13 cellular contexts compared by ENCODE assay signal in genomic region chr1:89938171-89939055, GRCh38. TPM values are rescaled to one million over a fixed set of nuclear protein-coding genes. Genes with fewer than 3 reads are reported as not detected.
DNase-seq lines count a peak whose midpoint lies in the region; ATAC-seq and TF ChIP-seq lines count a peak whose summit lies in the region.
"Had no signal": no experiment of that assay in that cellular context is flagged by ENCODE, and none has a peak within 500 bp of the region (broad histone marks: within the 10 kb centered on the region; RNA-seq: fewer than 3 reads in every experiment).

No MANE protein-coding gene starts in this region.

- peak; percentile 48 for DNase-seq in ACHN
- DNase-seq in LHCN-M2 (ENCODE audit: low read depth), result peak; percentile 51
- no peak for DNase-seq in caudate nucleus (lab: John Stamatoyannopoulos, UW)
- no peak for DNase-seq in left lung
- DNase-seq in activated CD4-positive, alpha-beta T cell treated with anti-CD3 and anti-CD28 coated beads for 4 hours, result no peak
- no peak for DNase-seq in germinal center (ENCODE audit: low spot score)
- no peak for DNase-seq in activated T-cell treated with anti-CD3 and anti-CD28 coated beads, Interleukin-2, amount 50 U/mL, for 1 hour
- DNase-seq in MM.1S, result no peak
- DNase-seq: activated CD8-positive, alpha-beta memory T cell treated with anti-CD3 and anti-CD28 coated beads, Interleukin-2, amount 50 U/mL, for 4 hours; NCI-H2081 treated with DMSO at 0.1 percent for 48 hours; testis had no signal

- no peaks in the 10 kb centered on the region for H3F3A ChIP-seq in MM.1S (ENCODE audit: insufficient read depth, low read length)

- no peaks in the 10 kb centered on the region for H4K20me1 ChIP-seq in MM.1S (ENCODE audit: insufficient read depth, low read length)

- H3K4me2 ChIP-seq in MM.1S (ENCODE audit: low read depth, low read length), result no peak overlapping the region
- H3K4me2 ChIP-seq: BLaER1 had no signal

- TF ChIP-seq CTCF in left lung (IDR thresholded peaks at IDR 0.05) (no peak), MM.1S (IDR thresholded peaks at IDR 0.05; ENCODE audit: low read length) (no peak)

- no peaks in the 10 kb centered on the region for H3K9me3 ChIP-seq in left lung
- no peaks in the 10 kb centered on the region for H3K9me3 ChIP-seq in MM.1S (replicated peaks; ENCODE audit: insufficient read depth, low read length)
- H3K9me3 ChIP-seq: BLaER1, testis had no signal

- peak overlapping the region; percentile 88 for H3K27ac ChIP-seq in caudate nucleus (ENCODE audit: low read depth, low read length)
- no peak overlapping the region for H3K27ac ChIP-seq in left lung
- H3K27ac ChIP-seq in MM.1S (ENCODE audit: low read length), result no peak overlapping the region
- H3K27ac ChIP-seq: BLaER1 had no signal

- H3K36me3 ChIP-seq in left lung, result peaks cover 0 to 21% of the 10 kb centered on the region in 2 donors
- no peaks in the 10 kb centered on the region for H3K36me3 ChIP-seq in MM.1S (replicated peaks; ENCODE audit: insufficient read depth, low read length)

- peak; percentile 61 for ATAC-seq in left lung

- H2AFZ ChIP-seq in MM.1S (ENCODE audit: low read length), result no peak overlapping the region

- H3K9me2 ChIP-seq in MM.1S (replicated peaks; ENCODE audit: insufficient read depth, low read length), result no peaks in the 10 kb centered on the region

- no peaks in the 10 kb centered on the region for H3K79me2 ChIP-seq in MM.1S (ENCODE audit: low read length)

- H3K4me3 ChIP-seq in left lung (no peak overlapping the region), MM.1S (ENCODE audit: low read length) (no peak overlapping the region)
- H3K4me3 ChIP-seq: BLaER1, lung, testis had no signal

- in situ Hi-C loops in ACHN (cut with HindIII; ENCODE audit: low pct_ligation_motif_present, low pct_unique_long_range_greater_than_20kb, low sequenced_read_pairs), result no loop called here

- intact Hi-C loops in left lung (cut with DNase I), result no loop called here

- H3K4me1 ChIP-seq in left lung (peaks cover 0 to 3% of the 10 kb centered on the region in 2 donors), MM.1S (ENCODE audit: low read length) (no peaks in the 10 kb centered on the region)

- H3K27me3 ChIP-seq in left lung (no peaks in the 10 kb centered on the region), MM.1S (replicated peaks; ENCODE audit: insufficient read depth, low read length) (no peaks in the 10 kb centered on the region)
- H3K27me3 ChIP-seq: BLaER1, testis had no signal

- H3K9ac ChIP-seq in MM.1S (ENCODE audit: low read length), result no peak overlapping the region
- H3K9ac ChIP-seq: BLaER1 had no signal

RNA-seq across cellular contexts. Expression of gene ZNF326, which starts 56.5 kb away (rescaled TPM):
- total RNA-seq in LHCN-M2 (2014; rRNA removed), result 6.3 and 6.6 TPM in 2 replicates
- 8.8 TPM for polyA plus RNA-seq in LHCN-M2 (2012)
- total RNA-seq in left lung, result 10 to 100 TPM; 12.7 to 16.4 TPM

Comparison
In these comparisons a context has a peak if more than half of its experiments do, and no peak if none do; other contexts are left out.
1. DNase-seq: peak in ACHN (single experiment) and LHCN-M2 (single experiment); none in caudate nucleus (0 of 61), left lung (0 of 2), activated CD4-positive, alpha-beta T cell treated with anti-CD3 and anti-CD28 coated beads for 4 hours (0 of 2), germinal center (single experiment), activated T-cell treated with anti-CD3 and anti-CD28 coated beads, Interleukin-2, amount 50 U/mL, for 1 hour (single experiment) and MM.1S (single experiment).